In the genomic region with DNA sequence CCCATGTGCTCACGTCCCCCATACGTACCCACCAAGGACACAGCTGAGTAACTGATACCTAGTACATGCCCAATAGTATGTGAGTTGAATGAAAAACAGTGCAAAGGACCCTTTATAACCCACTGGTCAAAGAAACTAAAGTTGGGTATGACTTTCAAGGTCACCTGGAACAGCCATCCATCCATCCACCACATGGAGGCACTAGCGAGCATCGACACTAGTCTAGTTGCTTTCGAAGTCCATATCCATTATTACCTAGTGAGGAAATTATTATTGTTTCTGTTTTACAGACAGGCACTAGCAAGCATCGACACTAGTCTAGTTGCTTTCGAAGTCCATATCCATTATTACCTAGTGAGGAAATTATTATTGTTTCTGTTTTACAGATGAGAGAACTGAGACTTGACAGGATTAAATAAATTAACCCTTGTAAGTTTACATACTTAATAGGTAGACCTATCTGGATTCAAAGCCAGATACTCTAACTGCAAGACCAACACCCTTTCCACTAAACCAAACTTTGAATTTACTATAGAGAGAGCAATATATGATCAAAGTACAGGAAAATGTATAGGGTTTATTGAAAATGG, we compare ENCODE assay signal across 8 cellular contexts.
A peak's percentile ranks its signal among the peaks of the same experiment; 100 is the strongest.
DNase-seq lines count a peak whose midpoint lies in the region; ATAC-seq and TF ChIP-seq lines count a peak whose summit lies in the region.

No MANE protein-coding gene starts in this region.

- H3K27ac ChIP-seq in C4-2B (no peak overlapping the region), prostate gland (no peak overlapping the region)

- H3K4me1 ChIP-seq in prostate gland (replicated peaks) = no peaks in the 10 kb centered on the region

- TF ChIP-seq POLR2A in prostate gland (IDR thresholded peaks at IDR 0.05) = no peak

- no peaks in the 10 kb centered on the region for H3K9me3 ChIP-seq in prostate gland

- no peaks in the 10 kb centered on the region for H3K36me3 ChIP-seq in prostate gland

- H3K4me3 ChIP-seq in epithelial cell of proximal tubule (ENCODE audit: low read depth, low read length) (no peak overlapping the region), prostate gland (no peak overlapping the region)

- ATAC-seq in GM19023 (IDR thresholded peaks at IDR 0.05; ENCODE audit: unreplicated experiment) (peak; percentile 87), HG03378 (IDR thresholded peaks at IDR 0.05; ENCODE audit: unreplicated experiment) (peak; percentile 94)

- peak; percentile 55 for DNase-seq in activated CD4-positive, CD25-positive, alpha-beta regulatory T cell treated with anti-CD3 and anti-CD28 coated beads, Interleukin-2, amount 50 U/mL, for 72 hours
- DNase-seq in epithelial cell of proximal tubule (ENCODE audit: low read depth) (no peak), prostate gland (ENCODE audit: low spot score) (no peak), HPDE6-E6E7 (ENCODE audit: extremely low spot score) (no peak), NCI-H1105 treated with DMSO at 0.1 percent for 48 hours (lab: John Stamatoyannopoulos, UW) (no peak)

- 55% methylated on average over 7 of the region's 7 CpGs for WGBS in prostate gland

- TF ChIP-seq CTCF in C4-2B (conservative IDR thresholded peaks at IDR 0.05) = peak; percentile 88
- peak; percentile 75 for TF ChIP-seq CTCF in epithelial cell of proximal tubule (conservative IDR thresholded peaks at IDR 0.05; ENCODE audit: low read depth, low read length)
- TF ChIP-seq CTCF in prostate gland (IDR thresholded peaks at IDR 0.05) = peak in 3 of 4 experiments; percentile 28 to 38 (median 33)

- intact Hi-C loops in prostate gland (cut with DNase I) = loop anchor here (5.0 kb wide), 1 partner anchor 205 kb away; no protein-coding TSS in a partner anchor

- no peaks in the 10 kb centered on the region for H3K27me3 ChIP-seq in prostate gland (replicated peaks; ENCODE audit: insufficient read depth)

Comparison
In these comparisons a context has a peak if more than half of its experiments do, and no peak if none do; other contexts are left out.
1. CTCF ChIP-seq: peak in every context shown above with its lines; median percentile 88 in C4-2B; 75 in epithelial cell of proximal tubule; 33 in prostate gland.